In the genomic region with DNA sequence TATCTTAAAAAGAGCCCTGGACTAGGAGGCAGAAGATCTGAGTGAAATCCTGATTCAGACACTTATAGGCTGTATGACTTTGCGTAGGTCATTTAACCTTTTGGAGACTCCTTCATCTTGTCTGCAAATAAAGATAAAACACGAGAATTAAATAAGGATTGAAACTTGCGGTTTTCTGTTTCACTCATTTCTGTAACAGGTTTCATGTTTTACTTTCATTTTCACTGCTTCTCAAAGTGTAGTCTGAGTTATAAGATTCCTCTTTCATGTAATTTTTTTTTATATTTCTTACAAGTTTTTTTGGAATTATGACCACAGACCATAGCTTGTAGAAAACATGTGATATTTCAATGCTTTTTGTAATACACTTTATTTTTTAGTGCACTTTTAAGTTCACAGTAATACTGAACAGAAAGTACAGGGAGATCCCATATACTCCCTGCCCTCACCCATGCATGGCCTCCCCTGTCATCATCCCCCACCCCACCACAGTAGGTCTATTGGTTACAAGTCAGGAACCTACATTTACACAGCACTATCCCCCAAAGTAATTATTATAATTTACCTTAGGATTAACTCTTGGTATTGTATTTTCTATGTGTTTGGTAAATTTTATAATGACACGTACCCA, we compare ENCODE assay signal across 8 cellular contexts.
DNase-seq lines count a peak whose midpoint lies in the region; ATAC-seq, FAIRE-seq and TF ChIP-seq lines count a peak whose summit lies in the region.

No MANE protein-coding gene starts in this region.

- TF ChIP-seq CTCF in spleen (IDR thresholded peaks at IDR 0.05 in 8 of 11, conservative IDR thresholded peaks at IDR 0.05 in 3 of 11) = no peak

- H3K9me3 ChIP-seq in spleen = no peaks in the 10 kb centered on the region

- H3K4me3 ChIP-seq in spleen = peak overlapping the region in 6 of 8 donors; percentile 4 to 54 (median 16)

- H3K27me3 ChIP-seq in spleen (replicated peaks in 1 of 7) = no peaks in the 10 kb centered on the region

- H3K4me1 ChIP-seq in spleen = peaks cover 4 to 45% (median 32%) of the 10 kb centered on the region in 6 donors

- no peak for TF ChIP-seq POLR2A in erythroblast (IDR thresholded peaks at IDR 0.05; ENCODE audit: low read length)
- no peak for TF ChIP-seq POLR2A in spleen (IDR thresholded peaks at IDR 0.05)

- DNase-seq in Right ventricle myocardium superior (no peak), cardiac septum (ENCODE audit: low spot score) (no peak), RCC 7860 (ENCODE audit: low spot score) (no peak), erythroblast (lab: John Stamatoyannopoulos, UW) (peak; percentile 52 to 63), spleen (no peak), DMS 273 treated with DMSO at 0.1 percent for 48 hours (lab: John Stamatoyannopoulos, UW) (no peak)
- DNase-seq in effector CD8-positive, alpha-beta T cell (lab: John Stamatoyannopoulos, UW) = no peak

- H3K36me3 ChIP-seq in spleen = no peaks in the 10 kb centered on the region

- H3K27ac ChIP-seq in spleen = peak overlapping the region; percentile 2 to 82 (median 54)

- FAIRE-seq in RCC 7860 (lab: Jason Lieb, UNC) = peak; percentile 52

- 19 to 33% (median 26%) methylated on average over 4 of the region's 4 CpGs for WGBS in spleen, 5 donors

- ATAC-seq in Right ventricle myocardium superior (ENCODE audit: poor library complexity) (peak; percentile 45), HG02870 (IDR thresholded peaks at IDR 0.05; ENCODE audit: unreplicated experiment) (peak; percentile 93)

- intact Hi-C loops in Right ventricle myocardium superior (cut with DNase I) (no loop called here), cardiac septum (cut with DNase I) (loop anchor here (10.0 kb wide), 1 partner anchor 102 kb away; no protein-coding TSS in a partner anchor), spleen (cut with DNase I; ENCODE audit: low total_unique reads) (no loop called here)

Comparison
In these comparisons a context has a peak if more than half of its experiments do, and no peak if none do; other contexts are left out.
1. DNase-seq: peak in erythroblast (2 of 2); none in Right ventricle myocardium superior (single experiment), cardiac septum (single experiment), RCC 7860 (single experiment), spleen (single experiment), effector CD8-positive, alpha-beta T cell (single experiment) and DMS 273 treated with DMSO at 0.1 percent for 48 hours (single experiment).